ENCODE assay signal across 20 cellular contexts in the genomic region with DNA sequence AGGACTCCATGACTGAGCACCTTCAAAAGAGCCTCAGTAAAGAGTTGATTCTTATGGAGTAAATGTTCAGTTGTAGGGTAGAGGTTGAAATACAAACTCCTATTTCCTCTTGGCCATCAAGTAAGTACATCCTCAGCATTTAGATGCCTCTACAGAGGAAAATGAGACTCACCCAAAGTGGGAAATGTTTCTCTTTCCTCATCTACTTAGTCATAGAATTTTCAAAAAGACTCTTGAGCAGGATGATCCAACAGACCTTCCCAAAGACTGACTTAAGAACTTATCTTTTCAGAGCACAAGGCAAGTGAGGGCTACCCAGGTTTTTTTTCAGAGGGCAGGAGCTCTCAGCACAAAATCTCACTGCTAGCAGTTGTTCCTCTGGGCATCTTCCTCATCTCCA.
DNase-seq lines count a peak whose midpoint lies in the region; ATAC-seq and TF ChIP-seq lines count a peak whose summit lies in the region.
"Had no signal": no experiment of that assay in that cellular context is flagged by ENCODE, and none has a peak within 500 bp of the region (broad histone marks: within the 10 kb centered on the region; RNA-seq: fewer than 3 reads in every experiment).

No MANE protein-coding gene starts in this region.

- H3K9me3 ChIP-seq in IMR-90 (ENCODE audit: control insufficient read depth, insufficient read depth, low read length) (no peaks in the 10 kb centered on the region), mesodermal cell (ENCODE audit: control insufficient read depth, low read length) (no peaks in the 10 kb centered on the region)

- no peak overlapping the region for H3K4me3 Mint-ChIP-seq in chondrocyte (ENCODE audit: unreplicated experiment)
- H3K4me3 Mint-ChIP-seq: activated B cell treated with CpG ODN at 0.5 μM for 24 hours; activated CD4-positive, alpha-beta memory T cell treated with anti-CD3 and anti-CD28 coated beads for 36 hours; activated naive CD8-positive, alpha-beta T cell treated with anti-CD3 and anti-CD28 coated beads for 36 hours had no signal

- H3K9me1 ChIP-seq in IMR-90 (ENCODE audit: insufficient read depth, low read length) = no peaks in the 10 kb centered on the region; the same call in 1 of the 2 replicates

- no TSS peak for BruUV-seq in IMR-90 (replicated peaks; lab: Mats Ljungman, UMichigan)

- dilution Hi-C loops in IMR-90 (cut with HindIII; ENCODE audit: low sequenced_read_pairs, unreplicated experiment) = no loop called here

- in situ Hi-C loops in IMR-90 (cut with MboI; ENCODE audit: low sequenced_read_pairs) = no loop called here

- no peak overlapping the region for H2BK5ac ChIP-seq in IMR-90 (ENCODE audit: low read depth, low read length, poor library complexity, severe bottlenecking)

- CTCF ChIA-PET in IMR-90 (lab: Yijun Ruan, JAX) = interaction anchor here (1.6 kb wide), 1 partner anchor 54 kb away, joined by 6 read pairs; no protein-coding TSS in a partner anchor

- H2BK15ac ChIP-seq in IMR-90 (ENCODE audit: low read depth, low read length) = no peak overlapping the region; the same call in 2 of the 3 replicates

- H3K4me2 ChIP-seq in IMR-90 (ENCODE audit: low read depth, low read length) = no peak overlapping the region

- no peaks in the 10 kb centered on the region for H3K79me1 ChIP-seq in IMR-90 (ENCODE audit: low read depth in 1 of 2, low read length in 2 of 2)

- H3K36me3 Mint-ChIP-seq in chondrocyte (ENCODE audit: low read depth) = no peaks in the 10 kb centered on the region
- H3K36me3 Mint-ChIP-seq: activated CD4-positive, alpha-beta memory T cell treated with anti-CD3 and anti-CD28 coated beads for 36 hours; activated naive CD8-positive, alpha-beta T cell treated with anti-CD3 and anti-CD28 coated beads for 36 hours had no signal

- no peak overlapping the region for H4K91ac ChIP-seq in IMR-90 (ENCODE audit: insufficient read depth, low read depth, low read length)

- 0 out of 2 replicates have a peak overlapping the region, but pooled peaks have one; percentile 6 for H3K4ac ChIP-seq in IMR-90 (ENCODE audit: low read depth, low read length)

- peak overlapping the region; percentile 14; the same call in 1 of the 2 replicates for H3K14ac ChIP-seq in IMR-90 (replicated peaks; ENCODE audit: low read depth, low read length)

- H2AK9ac ChIP-seq in IMR-90 (replicated peaks; ENCODE audit: low read depth, low read length, poor library complexity) = no peak overlapping the region

- intact Hi-C loops in IMR-90 (cut with micrococcal nuclease) = no loop called here

- H3K27ac ChIP-seq in IMR-90 (ENCODE audit: insufficient read depth, low read length) (no peak overlapping the region), mesodermal cell (ENCODE audit: low read depth, low read length, severe bottlenecking) (peak overlapping the region; percentile 37)

- no peaks in the 10 kb centered on the region for H3K27me3 Mint-ChIP-seq in chondrocyte (ENCODE audit: low read depth)

- H3K27me3 ChIP-seq in IMR-90 (ENCODE audit: control insufficient read depth, insufficient read depth, low read length) = no peaks in the 10 kb centered on the region

- H3K4me3 ChIP-seq in IMR-90 (ENCODE audit: insufficient read depth, low read depth, low read length) (no peak overlapping the region), mesodermal cell (ENCODE audit: extremely low read depth, insufficient read depth, low read length, poor library complexity, severe bottlenecking) (no peak overlapping the region)
- H3K4me3 ChIP-seq: GM12878, lung had no signal

- H3K4me1 ChIP-seq in IMR-90 (ENCODE audit: control insufficient read depth, insufficient read depth, low read length) (peaks cover 7% of the 10 kb centered on the region), mesodermal cell (ENCODE audit: control insufficient read depth, insufficient read depth, low read length, poor library complexity, severe bottlenecking) (peaks cover 50% of the 10 kb centered on the region)

- H3K23ac ChIP-seq in IMR-90 (ENCODE audit: low read depth, low read length) = no peak overlapping the region

- H2BK120ac ChIP-seq in IMR-90 (ENCODE audit: low read depth, low read length) = 0 out of 2 replicates have a peak overlapping the region, but pooled peaks have one; percentile 18

- DNase-seq in AG08395 (ENCODE audit: low spot score) (peak; percentile 45), IMR-90 (peak; percentile 61), chondrocyte (ENCODE audit: low spot score) (no peak), GM19240 (ENCODE audit: insufficient read length, low spot score) (no peak), DMS153 treated with DMSO at 0.1 percent for 48 hours (lab: John Stamatoyannopoulos, UW; ENCODE audit: unreplicated experiment) (no peak), iPS-NIHi11 (ENCODE audit: low spot score) (no peak)
- DNase-seq: activated B cell treated with CpG ODN at 0.5 μM for 24 hours; activated CD4-positive, alpha-beta memory T cell treated with anti-CD3 and anti-CD28 coated beads for 36 hours; activated CD8-positive, alpha-beta memory T cell treated with anti-CD3 and anti-CD28 coated beads, Interleukin-2, amount 50 U/mL, for 48 hours; activated naive CD8-positive, alpha-beta T cell treated with anti-CD3 and anti-CD28 coated beads for 36 hours; Karpas-422; NCI-H1694; NCI-H526; RPMI8226 had no signal

- no peak overlapping the region for H2AK5ac ChIP-seq in IMR-90 (ENCODE audit: low read depth, low read length)

- H4K20me1 ChIP-seq in IMR-90 (ENCODE audit: insufficient read depth, low read length) = no peaks in the 10 kb centered on the region

- H2BK20ac ChIP-seq in IMR-90 (ENCODE audit: low read depth, low read length) = 0 out of 2 replicates have a peak overlapping the region, but pooled peaks have one; percentile 11

- H3K27ac Mint-ChIP-seq in chondrocyte (ENCODE audit: unreplicated experiment) = peak overlapping the region; percentile 36
- H3K27ac Mint-ChIP-seq: activated B cell treated with CpG ODN at 0.5 μM for 24 hours; activated CD4-positive, alpha-beta memory T cell treated with anti-CD3 and anti-CD28 coated beads for 36 hours; activated naive CD8-positive, alpha-beta T cell treated with anti-CD3 and anti-CD28 coated beads for 36 hours; activated T-helper 2 cell treated with anti-CD3 and anti-CD28 coated beads, Interferon-gamma antibody, Interleukin-2, Interleukin-4, amounts not matched to agents 10 μg/mL and 5 μg/mL and 100 μg/mL, durations not matched to agents 14 hours and 24 hours and 36 hours; progenitor cell of endocrine pancreas had no signal

- no peak for TF ChIP-seq CTCF in IMR-90 (conservative IDR thresholded peaks at IDR 0.05; ENCODE audit: low read depth, low read length)
- TF ChIP-seq CTCF in chondrocyte (IDR thresholded peaks at IDR 0.05) = no peak

- no peak for TF ChIP-seq RAD21 in IMR-90 (IDR thresholded peaks at IDR 0.05; ENCODE audit: low read length)

- H3K36me3 ChIP-seq in IMR-90 (ENCODE audit: control insufficient read depth, insufficient read depth, low read length) (no peaks in the 10 kb centered on the region), mesodermal cell (ENCODE audit: control insufficient read depth, insufficient read depth, low read length) (no peaks in the 10 kb centered on the region)

- no peak overlapping the region for H3K18ac ChIP-seq in IMR-90 (ENCODE audit: low read depth, low read length)

- TF ChIP-seq POLR2A in IMR-90 (IDR thresholded peaks at IDR 0.05; ENCODE audit: low read depth, low read length) = no peak

- POLR2A ChIA-PET in IMR-90 (lab: Charles Lee; ENCODE audit: unreplicated experiment) = no interaction called here

- H4K8ac ChIP-seq in IMR-90 (ENCODE audit: low read depth in 2 of 2, low read length in 2 of 2) = peak overlapping the region in 1 of 2 experiments; percentile 23; a peak in 1 of 4 replicates

- H3K4me1 Mint-ChIP-seq in chondrocyte (ENCODE audit: low read depth) = peaks cover 52% of the 10 kb centered on the region
- H3K4me1 Mint-ChIP-seq: activated B cell treated with CpG ODN at 0.5 μM for 24 hours; activated naive CD8-positive, alpha-beta T cell treated with anti-CD3 and anti-CD28 coated beads for 36 hours had no signal

- H3K56ac ChIP-seq in IMR-90 (ENCODE audit: extremely low read depth, insufficient read depth, low read length) = no peak overlapping the region

- H3K9ac ChIP-seq in IMR-90 (ENCODE audit: low read depth, low read length) = no peak overlapping the region

- H4K5ac ChIP-seq in IMR-90 (ENCODE audit: low read depth, low read length) = no peak overlapping the region

- H3K9me3 Mint-ChIP-seq in chondrocyte (ENCODE audit: low read depth) = no peaks in the 10 kb centered on the region
- H3K9me3 Mint-ChIP-seq: activated B cell treated with CpG ODN at 0.5 μM for 24 hours; activated CD4-positive, alpha-beta memory T cell treated with anti-CD3 and anti-CD28 coated beads for 36 hours; activated naive CD8-positive, alpha-beta T cell treated with anti-CD3 and anti-CD28 coated beads for 36 hours; activated T-helper 2 cell treated with anti-CD3 and anti-CD28 coated beads, Interferon-gamma antibody, Interleukin-2, Interleukin-4, amounts not matched to agents 10 μg/mL and 5 μg/mL and 100 μg/mL, durations not matched to agents 14 hours and 24 hours and 36 hours had no signal

- no peak overlapping the region for H2AFZ ChIP-seq in IMR-90 (replicated peaks; ENCODE audit: low read length, poor library complexity)

- peak; percentile 42 for ATAC-seq in IMR-90 (ENCODE audit: low read depth)
- ATAC-seq in HG03460 (IDR thresholded peaks at IDR 0.05; ENCODE audit: unreplicated experiment) = no peak
- ATAC-seq: GM12878 had no signal

TF ChIP-seq in IMR-90, 13 proteins besides CTCF, POLR2A, EP300 and RAD21 (continues in another document):
- TF ChIP-seq MAFK (IDR thresholded peaks at IDR 0.05; ENCODE audit: low read depth, low read length) (no peak), SMC3 (IDR thresholded peaks at IDR 0.05; ENCODE audit: low read depth, low read length) (no peak), NFE2L2 (IDR thresholded peaks at IDR 0.05; ENCODE audit: low read depth, low read length) (no peak), MXI1 (IDR thresholded peaks at IDR 0.05; ENCODE audit: borderline replicate concordance, low read depth, low read length) (no peak), RCOR1 (IDR thresholded peaks at IDR 0.05; ENCODE audit: insufficient replicate concordance, low read length) (no peak), BHLHE40 (IDR thresholded peaks at IDR 0.05; ENCODE audit: low read depth, low read length) (no peak), MAZ (IDR thresholded peaks at IDR 0.05; ENCODE audit: borderline replicate concordance, low read depth, low read length) (no peak)
- TF ChIP-seq, protein P1, sequence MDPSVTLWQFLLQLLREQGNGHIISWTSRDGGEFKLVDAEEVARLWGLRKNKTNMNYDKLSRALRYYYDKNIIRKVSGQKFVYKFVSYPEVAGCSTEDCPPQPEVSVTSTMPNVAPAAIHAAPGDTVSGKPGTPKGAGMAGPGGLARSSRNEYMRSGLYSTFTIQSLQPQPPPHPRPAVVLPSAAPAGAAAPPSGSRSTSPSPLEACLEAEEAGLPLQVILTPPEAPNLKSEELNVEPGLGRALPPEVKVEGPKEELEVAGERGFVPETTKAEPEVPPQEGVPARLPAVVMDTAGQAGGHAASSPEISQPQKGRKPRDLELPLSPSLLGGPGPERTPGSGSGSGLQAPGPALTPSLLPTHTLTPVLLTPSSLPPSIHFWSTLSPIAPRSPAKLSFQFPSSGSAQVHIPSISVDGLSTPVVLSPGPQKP (IDR thresholded peaks at IDR 0.05; ENCODE audit: borderline replicate concordance, low read depth, low read length) = no peak

Comparison
In these comparisons a context has a peak if more than half of its experiments do, and no peak if none do; other contexts are left out.
1. DNase-seq: peak in AG08395 (single experiment) and IMR-90 (single experiment); none in chondrocyte (single experiment), GM19240 (single experiment), DMS153 treated with DMSO at 0.1 percent for 48 hours (single experiment) and iPS-NIHi11 (single experiment).